7 cellular contexts compared by ENCODE assay signal in genomic region chr11:17636721-17637120, GRCh38.
"Had no signal": no experiment of that assay in that cellular context is flagged by ENCODE, and none has a peak within 500 bp of the region (broad histone marks: within the 10 kb centered on the region; RNA-seq: fewer than 3 reads in every experiment).

No MANE protein-coding gene starts in this region.

- H3K4me1 ChIP-seq: HAP-1 had no signal

- H3K4me3 Mint-ChIP-seq: H9, HFFc6 had no signal

- ATAC-seq: HCT116 had no signal

- H3K9me3 Mint-ChIP-seq: H9, HFFc6 had no signal

- H3K36me3 ChIP-seq: HAP-1 had no signal

- H3K27ac Mint-ChIP-seq: H9, HFFc6 had no signal

- H2AFZ ChIP-seq: GM23248 had no signal

- H3K27ac ChIP-seq: GM23248 had no signal

- H3K9me3 ChIP-seq: HAP-1 had no signal

- DNase-seq: GM23248, GOT3, H9, HCEC 1CT, HFFc6 had no signal

- H3K9ac ChIP-seq: GM23248 had no signal

- H3K4me3 ChIP-seq: GM23248, HAP-1 had no signal
